Comparison of ENCODE assay signal across 10 cellular contexts in the genomic region with DNA sequence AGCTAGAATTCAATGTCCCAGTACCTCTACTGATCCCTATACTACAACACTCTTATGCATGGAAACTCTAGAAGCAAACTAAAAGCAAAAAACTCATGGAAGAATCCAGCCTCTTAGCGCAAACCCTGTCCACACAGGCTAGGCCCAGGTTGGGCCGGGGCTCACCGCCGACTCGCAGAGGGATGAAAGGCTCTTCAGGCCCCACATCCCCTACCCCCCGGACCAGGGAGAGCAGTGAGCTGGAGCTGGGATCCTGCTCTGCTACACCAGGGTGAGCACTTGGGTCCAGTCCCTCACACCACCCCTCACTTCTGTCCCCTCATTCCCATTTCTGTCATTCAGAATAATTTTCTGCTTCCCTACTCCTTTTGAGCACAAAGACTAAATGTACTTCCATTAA. TPM values are rescaled to one million over a fixed set of nuclear protein-coding genes. Genes with fewer than 3 reads are reported as not detected.
DNase-seq lines count a peak whose midpoint lies in the region; ATAC-seq, FAIRE-seq and TF ChIP-seq lines count a peak whose summit lies in the region.
"Had no signal": no experiment of that assay in that cellular context is flagged by ENCODE, and none has a peak within 500 bp of the region (broad histone marks: within the 10 kb centered on the region; RNA-seq: fewer than 3 reads in every experiment).

No MANE protein-coding gene starts in this region.

- no peak for TF ChIP-seq EP300 in GM12878 (IDR thresholded peaks at IDR 0.05; ENCODE audit: borderline replicate concordance in 1 of 2, control insufficient read depth in 1 of 2, low read depth in 2 of 2, low read length in 2 of 2)

- H3K79me2 ChIP-seq in GM23248 (ENCODE audit: insufficient read depth), result peaks cover 65% of the 10 kb centered on the region
- peaks cover 32% of the 10 kb centered on the region for H3K79me2 ChIP-seq in GM12878 (ENCODE audit: control insufficient read depth, insufficient read depth, low read length)

- H3K9ac ChIP-seq in GM23248, result peak overlapping the region; percentile 96
- H3K9ac ChIP-seq in GM12878 (ENCODE audit: control insufficient read depth, insufficient read depth, low read length), result peak overlapping the region; percentile 96; the same call in 1 of the 2 replicates
- H3K9ac ChIP-seq in mucosa of stomach (ENCODE audit: low read length), result peak overlapping the region; percentile 41

- ATAC-seq in GM12878 (no peak), GM18502 (IDR thresholded peaks at IDR 0.05; ENCODE audit: poor library complexity, unreplicated experiment) (no peak)

- FAIRE-seq in GM12878 (lab: Jason Lieb, UNC), result no peak

- SMC1A ChIA-PET in GM12878 (lab: Charles Lee; ENCODE audit: uncharacterized antibody, unreplicated experiment), result no interaction called here

- TF ChIP-seq CTCF in A673 (conservative IDR thresholded peaks at IDR 0.05; ENCODE audit: low read depth, low read length) (no peak), GM12878 (IDR thresholded peaks at IDR 0.05 in 2 of 3, conservative IDR thresholded peaks at IDR 0.05 in 1 of 3; ENCODE audit: control insufficient read depth in 2 of 3, extremely low read depth in 1 of 3, insufficient read depth in 1 of 3, low read depth in 3 of 3, low read length in 3 of 3) (no peak), GM10266 (IDR thresholded peaks at IDR 0.05; ENCODE audit: control insufficient read depth, insufficient read depth, low read depth, missing control alignments) (no peak)

- TF ChIP-seq RAD21 in GM12878 (IDR thresholded peaks at IDR 0.05; ENCODE audit: insufficient read depth, low read depth, low read length), result no peak

- H3K36me3 ChIP-seq in A673 (ENCODE audit: insufficient read depth, low read length, poor library complexity, severe bottlenecking) (peaks cover 21% of the 10 kb centered on the region), GM23248 (ENCODE audit: low read depth) (peaks cover 20% of the 10 kb centered on the region), GM12878 (ENCODE audit: control insufficient read depth in 2 of 2, insufficient read depth in 2 of 2, low read length in 1 of 2) (peaks cover 2 to 25% of the 10 kb centered on the region in 2 experiments; a peak in 3 of 4 replicates), mucosa of stomach (ENCODE audit: control insufficient read depth, insufficient read depth, low read length) (peaks cover 8% of the 10 kb centered on the region)

- peak overlapping the region; percentile 83 for H3K4me2 ChIP-seq in GM23248 (ENCODE audit: unreplicated experiment)
- peak overlapping the region; percentile 94 for H3K4me2 ChIP-seq in GM12878 (ENCODE audit: control insufficient read depth, insufficient read depth)

- H2AFZ ChIP-seq in GM23248 (no peak overlapping the region), GM12878 (ENCODE audit: control insufficient read depth, low read depth, low read length) (no peak overlapping the region)

- intact Hi-C loops in A673 (cut with micrococcal nuclease; ENCODE audit: unreplicated experiment), result no loop called here
- intact Hi-C loops in GM12878 (cut with micrococcal nuclease; ENCODE audit: unreplicated experiment), result no loop called here

- H3K9me2 ChIP-seq in GM23248 (ENCODE audit: insufficient read depth), result no peaks in the 10 kb centered on the region

- H4K20me1 ChIP-seq in GM23248 (ENCODE audit: insufficient read depth) (no peaks in the 10 kb centered on the region), GM12878 (ENCODE audit: control insufficient read depth, insufficient read depth) (no peaks in the 10 kb centered on the region)

- RAD21 ChIA-PET in GM12878 (lab: Charles Lee; ENCODE audit: unreplicated experiment), result no interaction called here

- peaks cover 31% of the 10 kb centered on the region for H3F3A ChIP-seq in GM23248 (ENCODE audit: insufficient read depth)

- H3K9me3 ChIP-seq in A673 (ENCODE audit: low read depth, low read length, poor library complexity, severe bottlenecking) (no peaks in the 10 kb centered on the region), GM23248 (ENCODE audit: low read depth) (no peaks in the 10 kb centered on the region), GM12878 (replicated peaks; ENCODE audit: control insufficient read depth, insufficient read depth, low read length) (no peaks in the 10 kb centered on the region), mucosa of stomach (ENCODE audit: control insufficient read depth, low read length) (no peaks in the 10 kb centered on the region)

- H3K4me3 ChIP-seq in A673 (ENCODE audit: low read depth, low read length, poor library complexity, severe bottlenecking) (no peak overlapping the region), GM23248 (peak overlapping the region; percentile 91), GM12878 (peak overlapping the region; percentile 75; the same call in 1 of the 2 replicates), mucosa of stomach (ENCODE audit: low read length) (no peak overlapping the region)

- no peak; the same call in 1 of the 2 replicates for TF ChIP-seq POLR2A in GM12878 (IDR thresholded peaks at IDR 0.05; ENCODE audit: low read depth, low read length)

- 98% methylated on average over 6 of the region's 6 CpGs for WGBS in GM23248 (ENCODE audit: low coverage in 1 of 2, low lambda C conversion rate in 2 of 2, missing lambda C conversion rate in 2 of 2), 2 experiments
- WGBS in GM12878 (ENCODE audit: insufficient coverage, insufficient replicate concordance, low lambda C conversion rate, missing lambda C conversion rate), result 98% methylated on average over 6 of the region's 6 CpGs

- peak overlapping the region; percentile 14 for H3K27ac ChIP-seq in A673 (ENCODE audit: low read depth, low read length, poor library complexity, severe bottlenecking)
- no peak overlapping the region for H3K27ac ChIP-seq in GM23248
- no peak overlapping the region for H3K27ac ChIP-seq in GM12878 (ENCODE audit: control insufficient read depth, insufficient read depth)

- POLR2A ChIA-PET in A673 (lab: Charles Lee; ENCODE audit: low non-redundant PET), result no interaction called here
- POLR2A ChIA-PET in GM12878 (lab: Charles Lee), result interaction anchor here (0.6 to 12.2 kb wide), 3 partner anchors 11 to 35 kb away, joined by 5 to 139 read pairs (median 7); a partner anchor contains a TSS

- in situ Hi-C loops in GM23248 (cut with MboI) (no loop called here), GM12878 (cut with MboI) (no loop called here)

- H3K27me3 ChIP-seq in A673 (replicated peaks; ENCODE audit: insufficient read depth, low read depth, low read length, poor library complexity) (no peaks in the 10 kb centered on the region), GM23248 (replicated peaks; ENCODE audit: insufficient read depth) (no peaks in the 10 kb centered on the region), GM12878 (replicated peaks in 1 of 2; ENCODE audit: control insufficient read depth in 2 of 2, insufficient read depth in 2 of 2, low read length in 1 of 2) (no peaks in the 10 kb centered on the region), mucosa of stomach (ENCODE audit: control insufficient read depth, insufficient read depth, low read length) (no peaks in the 10 kb centered on the region)

- H3K4me1 ChIP-seq in A673 (ENCODE audit: insufficient read depth, low read length, poor library complexity, severe bottlenecking), result peaks cover 30% of the 10 kb centered on the region
- peaks cover 21% of the 10 kb centered on the region for H3K4me1 ChIP-seq in GM23248 (ENCODE audit: insufficient read depth)
- peaks cover 19% of the 10 kb centered on the region for H3K4me1 ChIP-seq in GM12878 (ENCODE audit: control insufficient read depth, insufficient read depth, low read length)
- peaks cover 35% of the 10 kb centered on the region for H3K4me1 ChIP-seq in mucosa of stomach (ENCODE audit: control insufficient read depth, insufficient read depth, low read length)

- BruUV-seq in A673 (replicated peaks; lab: Mats Ljungman, UMichigan), result no TSS peak
- BruUV-seq in GM12878 (replicated peaks; lab: Mats Ljungman, UMichigan), result no TSS peak

- CTCF ChIA-PET in A673 (lab: Charles Lee) (interaction anchor here (0.5 kb wide), 1 partner anchor 53 kb away, joined by 5 read pairs; no protein-coding TSS in a partner anchor), GM12878 (lab: Yijun Ruan, JAX) (interaction anchor here (1.0 to 1.1 kb wide), 2 partner anchors 12 to 26 kb away, joined by 3 read pairs; no protein-coding TSS in a partner anchor)

- DNase-seq in A673 (ENCODE audit: low spot score), result no peak
- DNase-seq in GM23248, result no peak
- DNase-seq in GM12878 (ENCODE audit: low read depth, low spot score), result no peak
- DNase-seq in DMS53 (lab: John Stamatoyannopoulos, UW), result no peak
- DNase-seq in DMS153 treated with DMSO at 0.1 percent for 48 hours (lab: John Stamatoyannopoulos, UW; ENCODE audit: unreplicated experiment), result no peak
- no peak for DNase-seq in GM10266 (ENCODE audit: extremely low spot score)
- DNase-seq: DMS153, NCI-H510A treated with DMSO at 0.1 percent for 48 hours had no signal

RNA-seq across cellular contexts. Expression of a gene that starts 2.0 kb away (rescaled TPM):
- 235 and 237 TPM in 2 replicates for total RNA-seq in A673 (2021)
- total RNA-seq in GM23248 (2014; rRNA removed; shearing (Covaris generic)), result 445 and 499 TPM in 2 replicates
- polyA plus RNA-seq in GM23248 (2016; fragmentation: Nextera tagmentation; extraction: Ambion mirVana), result 906 and 942 TPM in 2 replicates
- total RNA-seq in GM12878 (2013; cell fraction: nucleolus; rRNA removed), result 58.6 and 59.4 TPM in 2 replicates
- 340 and 392 TPM in 2 replicates for total RNA-seq in GM12878 (2014; rRNA removed)
- 403 TPM in 2 replicates for total RNA-seq in GM12878 (2014; rRNA removed; fragmentation: Illumina TruSeq; extraction: Trizol)
- total RNA-seq in GM12878 (2021), result 270 and 278 TPM in 2 replicates
- 326 TPM for polyA plus RNA-seq in GM12878 (2011; ENCODE audit: low read depth)
- polyA plus RNA-seq in GM12878 (2011; rRNA removed), result 316 and 381 TPM in 2 replicates
- polyA plus RNA-seq in GM12878 (2011; cell fraction: cytosol; rRNA removed), result 604 and 833 TPM in 2 replicates
- 244 and 362 TPM in 2 replicates for polyA plus RNA-seq in GM12878 (2011; cell fraction: nucleus; rRNA removed)
- 531 and 635 TPM in 2 replicates for polyA plus RNA-seq in GM12878 (2012)
- 406 and 566 TPM in 2 replicates for polyA plus RNA-seq in GM12878 (2014; fragmentation: Illumina TruSeq; extraction: Trizol)
- polyA plus RNA-seq in GM12878 (2014; fragmentation: Nextera tagmentation; extraction: Ambion mirVana), result 1,000 to 10,000 TPM; 1,505 to 1,543 TPM
- polyA plus RNA-seq in GM12878 (2014; rRNA removed), result 418 and 479 TPM in 2 replicates
- 100 to 1,000 TPM; 786 to 858 TPM for polyA plus RNA-seq in GM12878 (2016; fragmentation: Nextera tagmentation; extraction: Ambion mirVana)
- 311 and 352 TPM in 2 replicates for polyA minus RNA-seq in GM12878 (2011; rRNA and poly(A)+ RNA removed)
- polyA minus RNA-seq in GM12878 (2011; cell fraction: cytosol; rRNA and poly(A)+ RNA removed), result 287 and 325 TPM in 2 replicates
- polyA minus RNA-seq in GM12878 (2011; cell fraction: nucleus; rRNA and poly(A)+ RNA removed), result 66.0 and 76.3 TPM in 2 replicates

RNA-seq across cellular contexts. Expression of a gene that starts 9.0 kb away (rescaled TPM):
- total RNA-seq in A673 (2021) (31.0 and 46.8 TPM in 2 replicates), GM12878 (2014; rRNA removed) (1.7 and 2.3 TPM in 2 replicates), GM12878 (2014; rRNA removed; fragmentation: Illumina TruSeq; extraction: Trizol) (0.18 TPM in 2 replicates), GM12878 (2021) (1.6 and 1.7 TPM in 2 replicates)
- 219 and 229 TPM in 2 replicates for total RNA-seq in GM23248 (2014; rRNA removed; shearing (Covaris generic))
- polyA plus RNA-seq in GM23248 (2016; fragmentation: Nextera tagmentation; extraction: Ambion mirVana) (61.5 and 65.0 TPM in 2 replicates), GM12878 (2011; rRNA removed) (0.26 and 0.38 TPM in 2 replicates), GM12878 (2014; fragmentation: Illumina TruSeq; extraction: Trizol) (0.01 TPM in 1 of 2 replicates, not detected in the other), GM12878 (2014; fragmentation: Nextera tagmentation; extraction: Ambion mirVana) (not detected), GM12878 (2014; rRNA removed) (1.2 TPM in 2 replicates), GM12878 (2016; fragmentation: Nextera tagmentation; extraction: Ambion mirVana) (1 to 10 TPM; 1.1 to 1.8 TPM)
- 0.81 and 0.83 TPM in 2 replicates for total RNA-seq in GM12878 (2013; cell fraction: nucleolus; rRNA removed)
- polyA plus RNA-seq in GM12878 (2011; ENCODE audit: low read depth), result 0.24 TPM
- 0.58 and 1.7 TPM in 2 replicates for polyA plus RNA-seq in GM12878 (2011; cell fraction: cytosol; rRNA removed)
- 2.9 and 4.4 TPM in 2 replicates for polyA plus RNA-seq in GM12878 (2011; cell fraction: nucleus; rRNA removed)
- polyA plus RNA-seq in GM12878 (2012), result 0.41 and 0.98 TPM in 2 replicates
- polyA minus RNA-seq in GM12878 (2011; rRNA and poly(A)+ RNA removed), result 0.22 and 0.98 TPM in 2 replicates
- polyA minus RNA-seq in GM12878 (2011; cell fraction: cytosol; rRNA and poly(A)+ RNA removed), result 0.62 and 0.67 TPM in 2 replicates
- polyA minus RNA-seq in GM12878 (2011; cell fraction: nucleus; rRNA and poly(A)+ RNA removed), result 1.9 and 2.1 TPM in 2 replicates

RNA-seq across cellular contexts. Expression of a gene that starts 17.1 kb away (rescaled TPM):
- total RNA-seq in A673 (2021), result 39.1 and 40.2 TPM in 2 replicates
- total RNA-seq in GM23248 (2014; rRNA removed; shearing (Covaris generic)), result not detected in 2 replicates
- polyA plus RNA-seq in GM23248 (2016; fragmentation: Nextera tagmentation; extraction: Ambion mirVana), result 0.24 and 0.51 TPM in 2 replicates
- total RNA-seq in GM12878 (2013; cell fraction: nucleolus; rRNA removed), result 1.3 and 2.1 TPM in 2 replicates
- total RNA-seq in GM12878 (2014; rRNA removed), result 4.8 and 5.4 TPM in 2 replicates
- total RNA-seq in GM12878 (2014; rRNA removed; fragmentation: Illumina TruSeq; extraction: Trizol), result 2.6 and 2.7 TPM in 2 replicates
- total RNA-seq in GM12878 (2021), result 7.7 and 7.8 TPM in 2 replicates
- 0.91 TPM for polyA plus RNA-seq in GM12878 (2011; ENCODE audit: low read depth)
- polyA plus RNA-seq in GM12878 (2011; rRNA removed), result 2.2 and 2.6 TPM in 2 replicates
- polyA plus RNA-seq in GM12878 (2011; cell fraction: cytosol; rRNA removed), result 4.4 and 5.2 TPM in 2 replicates
- 8.7 and 9.6 TPM in 2 replicates for polyA plus RNA-seq in GM12878 (2011; cell fraction: nucleus; rRNA removed)
- polyA plus RNA-seq in GM12878 (2012), result 1.7 and 2.5 TPM in 2 replicates
- polyA plus RNA-seq in GM12878 (2014; fragmentation: Illumina TruSeq; extraction: Trizol), result 1.5 and 3.6 TPM in 2 replicates
- polyA plus RNA-seq in GM12878 (2014; fragmentation: Nextera tagmentation; extraction: Ambion mirVana), result 1 to 10 TPM in 1 of 2 experiments, under 1 TPM in 1; 0.31 to 1.6 TPM
- 4.2 and 4.7 TPM in 2 replicates for polyA plus RNA-seq in GM12878 (2014; rRNA removed)
- polyA plus RNA-seq in GM12878 (2016; fragmentation: Nextera tagmentation; extraction: Ambion mirVana), result 10 to 100 TPM; 11.2 to 11.8 TPM
- 2.7 and 5.6 TPM in 2 replicates for polyA minus RNA-seq in GM12878 (2011; rRNA and poly(A)+ RNA removed)
- 0.94 and 1.8 TPM in 2 replicates for polyA minus RNA-seq in GM12878 (2011; cell fraction: cytosol; rRNA and poly(A)+ RNA removed)
- polyA minus RNA-seq in GM12878 (2011; cell fraction: nucleus; rRNA and poly(A)+ RNA removed), result 2.9 and 5.7 TPM in 2 replicates

RNA-seq across cellular contexts. Expression of a gene that starts 18.0 kb away (rescaled TPM):
- total RNA-seq in A673 (2021) (64.1 and 72.8 TPM in 2 replicates), GM12878 (2014; rRNA removed) (15.2 and 15.4 TPM in 2 replicates), GM12878 (2014; rRNA removed; fragmentation: Illumina TruSeq; extraction: Trizol) (14.0 and 14.1 TPM in 2 replicates), GM12878 (2021) (19.5 and 23.7 TPM in 2 replicates)
- total RNA-seq in GM23248 (2014; rRNA removed; shearing (Covaris generic)), result 15.2 and 17.8 TPM in 2 replicates
- polyA plus RNA-seq in GM23248 (2016; fragmentation: Nextera tagmentation; extraction: Ambion mirVana) (19.7 TPM in 2 replicates), GM12878 (2011; rRNA removed) (24.9 and 28.5 TPM in 2 replicates), GM12878 (2014; fragmentation: Illumina TruSeq; extraction: Trizol) (20.7 and 23.9 TPM in 2 replicates), GM12878 (2014; fragmentation: Nextera tagmentation; extraction: Ambion mirVana) (1 to 10 TPM; 1.9 to 3.2 TPM), GM12878 (2014; rRNA removed) (13.9 and 18.5 TPM in 2 replicates), GM12878 (2016; fragmentation: Nextera tagmentation; extraction: Ambion mirVana) (10 to 100 TPM; 26.0 TPM)
- total RNA-seq in GM12878 (2013; cell fraction: nucleolus; rRNA removed), result 17.2 and 18.0 TPM in 2 replicates
- 9.1 TPM for polyA plus RNA-seq in GM12878 (2011; ENCODE audit: low read depth)
- 35.3 and 36.2 TPM in 2 replicates for polyA plus RNA-seq in GM12878 (2011; cell fraction: cytosol; rRNA removed)
- 31.1 and 32.2 TPM in 2 replicates for polyA plus RNA-seq in GM12878 (2011; cell fraction: nucleus; rRNA removed)
- 14.8 and 15.1 TPM in 2 replicates for polyA plus RNA-seq in GM12878 (2012)
- polyA minus RNA-seq in GM12878 (2011; rRNA and poly(A)+ RNA removed), result 24.9 and 43.0 TPM in 2 replicates
- polyA minus RNA-seq in GM12878 (2011; cell fraction: cytosol; rRNA and poly(A)+ RNA removed), result 11.8 and 14.3 TPM in 2 replicates
- 15.0 and 17.7 TPM in 2 replicates for polyA minus RNA-seq in GM12878 (2011; cell fraction: nucleus; rRNA and poly(A)+ RNA removed)

RNA-seq across cellular contexts. Expression of a gene that starts 36.7 kb away (rescaled TPM):
- 76.7 and 77.8 TPM in 2 replicates for total RNA-seq in A673 (2021)
- total RNA-seq in GM23248 (2014; rRNA removed; shearing (Covaris generic)), result 74.9 and 90.4 TPM in 2 replicates
- polyA plus RNA-seq in GM23248 (2016; fragmentation: Nextera tagmentation; extraction: Ambion mirVana), result 70.9 and 75.7 TPM in 2 replicates
- 151 and 159 TPM in 2 replicates for total RNA-seq in GM12878 (2013; cell fraction: nucleolus; rRNA removed)
- total RNA-seq in GM12878 (2014; rRNA removed), result 21.9 and 25.8 TPM in 2 replicates
- 26.3 and 28.9 TPM in 2 replicates for total RNA-seq in GM12878 (2014; rRNA removed; fragmentation: Illumina TruSeq; extraction: Trizol)
- 75.4 and 79.2 TPM in 2 replicates for total RNA-seq in GM12878 (2021)
- 51.4 TPM for polyA plus RNA-seq in GM12878 (2011; ENCODE audit: low read depth)
- polyA plus RNA-seq in GM12878 (2011; rRNA removed), result 21.8 and 43.2 TPM in 2 replicates
- 78.8 and 90.1 TPM in 2 replicates for polyA plus RNA-seq in GM12878 (2011; cell fraction: cytosol; rRNA removed)
- 213 and 313 TPM in 2 replicates for polyA plus RNA-seq in GM12878 (2011; cell fraction: nucleus; rRNA removed)
- 66.8 and 72.8 TPM in 2 replicates for polyA plus RNA-seq in GM12878 (2012)
- polyA plus RNA-seq in GM12878 (2014; fragmentation: Illumina TruSeq; extraction: Trizol), result 60.1 and 64.3 TPM in 2 replicates
- polyA plus RNA-seq in GM12878 (2014; fragmentation: Nextera tagmentation; extraction: Ambion mirVana), result 10 to 100 TPM; 10.4 to 17.6 TPM
- polyA plus RNA-seq in GM12878 (2014; rRNA removed), result 46.8 and 56.2 TPM in 2 replicates
- polyA plus RNA-seq in GM12878 (2016; fragmentation: Nextera tagmentation; extraction: Ambion mirVana), result 10 to 100 TPM; 52.5 to 56.0 TPM
- 83.3 and 151 TPM in 2 replicates for polyA minus RNA-seq in GM12878 (2011; rRNA and poly(A)+ RNA removed)
- 40.1 and 40.5 TPM in 2 replicates for polyA minus RNA-seq in GM12878 (2011; cell fraction: cytosol; rRNA and poly(A)+ RNA removed)
- polyA minus RNA-seq in GM12878 (2011; cell fraction: nucleus; rRNA and poly(A)+ RNA removed), result 99.1 and 142 TPM in 2 replicates

Comparison
In these comparisons a context has a peak if more than half of its experiments do, and no peak if none do; other contexts are left out.
1. H3K4me3 ChIP-seq: peak in GM23248 (single experiment) and GM12878 (single experiment); none in A673 (single experiment) and mucosa of stomach (single experiment).
2. H3K9ac ChIP-seq: peak in every context shown above with its lines; median percentile 96 in GM23248; 96 in GM12878; 41 in mucosa of stomach.